9 cellular contexts compared by ENCODE assay signal in the genomic region with DNA sequence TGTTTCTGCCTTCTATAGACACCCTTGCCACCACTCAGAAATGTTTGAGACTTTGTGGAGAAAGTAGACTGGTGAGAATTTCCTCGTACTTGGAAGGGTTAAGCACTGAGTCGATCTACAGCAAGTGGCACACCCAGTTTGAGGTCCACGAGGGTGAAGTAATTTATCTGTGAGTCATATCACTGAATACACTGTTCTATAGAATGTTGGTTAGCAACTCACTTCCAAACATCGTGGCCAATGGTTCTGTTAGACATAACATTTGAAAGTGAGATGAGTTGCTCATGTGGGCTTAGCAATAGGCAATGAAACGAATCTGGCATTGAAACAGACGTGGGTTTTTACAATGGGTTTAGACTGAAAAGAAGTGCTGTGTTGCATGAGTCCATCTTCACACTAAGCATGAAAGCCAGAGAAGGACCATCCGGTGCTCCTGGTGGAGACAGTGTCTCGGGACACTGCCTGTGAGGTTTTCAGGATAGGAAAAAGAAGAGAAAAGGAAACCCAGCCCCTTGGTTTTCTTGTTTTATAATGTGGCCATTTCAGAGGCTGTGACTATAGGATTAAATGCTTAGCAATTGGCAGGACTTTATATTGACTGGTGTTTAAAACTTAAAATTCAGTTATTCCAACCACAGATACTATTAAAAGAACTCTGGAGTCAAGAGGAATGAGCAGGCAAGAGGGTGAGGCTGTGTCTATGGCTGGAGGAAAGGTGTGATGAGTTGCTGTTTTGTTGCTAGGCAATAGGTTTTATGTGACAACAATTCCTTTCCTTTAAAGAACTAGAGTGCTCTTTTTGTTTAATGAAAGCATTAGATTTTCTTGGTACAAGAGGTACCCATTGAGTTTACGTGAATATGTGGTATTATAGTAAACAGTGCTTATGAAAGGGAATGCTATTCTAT. TPM values are rescaled to one million over a fixed set of nuclear protein-coding genes. Genes with fewer than 3 reads are reported as not detected.
DNase-seq lines count a peak whose midpoint lies in the region; ATAC-seq and TF ChIP-seq lines count a peak whose summit lies in the region.
"Had no signal": no experiment of that assay in that cellular context is flagged by ENCODE, and none has a peak within 500 bp of the region (broad histone marks: within the 10 kb centered on the region; RNA-seq: fewer than 3 reads in every experiment).

No MANE protein-coding gene starts in this region.

- H3K36me3 ChIP-seq in PC-9 (ENCODE audit: low read depth), result no peaks in the 10 kb centered on the region
- no peaks in the 10 kb centered on the region for H3K36me3 ChIP-seq in tibial artery
- H3K36me3 ChIP-seq: BLaER1 had no signal

- peak overlapping the region; percentile 24; the same call in 1 of the 2 replicates for H2AFZ ChIP-seq in PC-9

- intact Hi-C loops in PC-9 (cut with micrococcal nuclease; ENCODE audit: unreplicated experiment) (loop anchor here (1.0 to 10.0 kb wide), 3 partner anchors 15 to 205 kb away; partner anchors contain the start of gene DYNLT1), left ventricle myocardium superior (cut with micrococcal nuclease) (no loop called here), tibial artery (cut with DNase I; ENCODE audit: low total_unique reads) (no loop called here)

- no peak for TF ChIP-seq CTCF in PC-9 (conservative IDR thresholded peaks at IDR 0.05)
- TF ChIP-seq CTCF in tibial artery (IDR thresholded peaks at IDR 0.05), result no peak

- H3K27ac ChIP-seq in PC-9 (peak overlapping the region; percentile 99), tibial artery (no peak overlapping the region)
- H3K27ac ChIP-seq: BLaER1 had no signal

- CTCF ChIA-PET in PC-9 (lab: Charles Lee), result no interaction called here

- no peaks in the 10 kb centered on the region for H3K27me3 ChIP-seq in PC-9 (ENCODE audit: insufficient read depth, low read depth)
- H3K27me3 ChIP-seq in tibial artery, result no peaks in the 10 kb centered on the region
- H3K27me3 ChIP-seq: BLaER1 had no signal

- peak overlapping the region; percentile 52 for H3K4me3 ChIP-seq in PC-9
- H3K4me3 ChIP-seq in tibial artery, result no peak overlapping the region
- H3K4me3 ChIP-seq: BLaER1 had no signal

- H3K4me1 ChIP-seq in PC-9 (replicated peaks; ENCODE audit: insufficient read depth) (peaks cover 76% of the 10 kb centered on the region), tibial artery (peaks cover 0 to 12% (median 2%) of the 10 kb centered on the region in 4 donors)

- peaks cover 44% of the 10 kb centered on the region for H3K79me2 ChIP-seq in PC-9 (ENCODE audit: low read depth)

- H3K9me3 ChIP-seq in PC-9 (ENCODE audit: insufficient read depth, low read depth) (no peaks in the 10 kb centered on the region), tibial artery (no peaks in the 10 kb centered on the region)
- H3K9me3 ChIP-seq: BLaER1 had no signal

- ATAC-seq in left ventricle myocardium superior, result peak; percentile 75

- peak in 2 of 3 experiments; percentile 29 to 80 for DNase-seq in NCI-H1417 (lab: John Stamatoyannopoulos, UW)
- no peak for DNase-seq in NCI-H1417 treated with DMSO at 0.1 percent for 48 hours (lab: John Stamatoyannopoulos, UW)
- DNase-seq in PC-9, result peak; percentile 66 to 100
- peak; percentile 81 for DNase-seq in activated effector memory CD4-positive, alpha-beta T cell treated with anti-CD3 and anti-CD28 coated beads, Interleukin-2, amount 50 U/mL, for 16 hours
- no peak for DNase-seq in left ventricle myocardium superior
- peak; percentile 56 for DNase-seq in stimulated activated CD4-positive, alpha-beta T cell treated with anti-CD3 and anti-CD28 coated beads, Interleukin-2, amount 100 ng/mL, for 4 hours (ENCODE audit: low read depth)
- DNase-seq in ecto neural progenitor cell (ENCODE audit: low spot score), result no peak
- no peak for DNase-seq in tibial artery

- POLR2A ChIA-PET in PC-9 (lab: Charles Lee; ENCODE audit: unreplicated experiment), result no interaction called here

- H3F3A ChIP-seq in PC-9 (ENCODE audit: insufficient read depth, low read depth), result peaks cover 71% of the 10 kb centered on the region

- no peaks in the 10 kb centered on the region for H4K20me1 ChIP-seq in PC-9 (ENCODE audit: insufficient read depth)
- H4K20me1 ChIP-seq: BLaER1 had no signal

- peak overlapping the region; percentile 87 for H3K4me2 ChIP-seq in PC-9
- H3K4me2 ChIP-seq: BLaER1 had no signal

- H3K9me2 ChIP-seq in PC-9 (ENCODE audit: insufficient read depth), result no peaks in the 10 kb centered on the region

- BruUV-seq in PC-9 (replicated peaks; lab: Mats Ljungman, UMichigan), result TSS peak; percentile 48

RNA-seq across cellular contexts. Expression of gene EZR, which starts 31.0 kb away (rescaled TPM):
- total RNA-seq in PC-9 (2021), result 231 and 240 TPM in 2 replicates
- 195 TPM for total RNA-seq in left ventricle myocardium superior

Comparison
In these comparisons a context has a peak if more than half of its experiments do, and no peak if none do; other contexts are left out.
1. DNase-seq: peak in NCI-H1417 (2 of 3), PC-9 (2 of 2), activated effector memory CD4-positive, alpha-beta T cell treated with anti-CD3 and anti-CD28 coated beads, Interleukin-2, amount 50 U/mL, for 16 hours (single experiment) and stimulated activated CD4-positive, alpha-beta T cell treated with anti-CD3 and anti-CD28 coated beads, Interleukin-2, amount 100 ng/mL, for 4 hours (single experiment); none in NCI-H1417 treated with DMSO at 0.1 percent for 48 hours (single experiment), left ventricle myocardium superior (single experiment), ecto neural progenitor cell (single experiment) and tibial artery (0 of 2).